In genomic region chr7:151076863-151077704, GRCh38 we compare ENCODE assay signal across 1 cellular context.
TF ChIP-seq lines count a peak whose summit lies in the region.

No MANE protein-coding gene starts in this region.

TF ChIP-seq in HepG2, 621 proteins besides CTCF, POLR2A, EP300 and RAD21 (continued from another document and continues in another):
- TF ChIP-seq SNAPC4 (CRISPR knock-in tag; IDR thresholded peaks at IDR 0.05) = no peak
- peak; percentile 77; the same call in 1 of the 2 replicates for TF ChIP-seq ZNF572 (CRISPR knock-in tag; IDR thresholded peaks at IDR 0.05)
- TF ChIP-seq THYN1 (CRISPR knock-in tag; IDR thresholded peaks at IDR 0.05; ENCODE audit: borderline replicate concordance, low read depth) = no peak
- TF ChIP-seq NKX3-1 (CRISPR knock-in tag; IDR thresholded peaks at IDR 0.05) = no peak
- no peak for TF ChIP-seq SAP130 (CRISPR knock-in tag; IDR thresholded peaks at IDR 0.05; ENCODE audit: low read depth)
- TF ChIP-seq PPARG (CRISPR knock-in tag; conservative IDR thresholded peaks at IDR 0.05) = no peak
- TF ChIP-seq EED (CRISPR knock-in tag; IDR thresholded peaks at IDR 0.05) = no peak
- TF ChIP-seq IRF1 (CRISPR knock-in tag; IDR thresholded peaks at IDR 0.05; ENCODE audit: low read depth) = no peak
- TF ChIP-seq RBFOX2 (IDR thresholded peaks at IDR 0.05; ENCODE audit: low read depth, low read length) = peak; percentile 82
- no peak for TF ChIP-seq ZNF121 (CRISPR knock-in tag; IDR thresholded peaks at IDR 0.05)
- no peak for TF ChIP-seq POLR2AphosphoS5 (IDR thresholded peaks at IDR 0.05; ENCODE audit: low read depth, low read length)
- no peak for TF ChIP-seq ZNF772 (CRISPR knock-in tag; IDR thresholded peaks at IDR 0.05)
- TF ChIP-seq MAZ (IDR thresholded peaks at IDR 0.05; ENCODE audit: borderline replicate concordance, low read depth, low read length) = no peak
- TF ChIP-seq MAZ (CRISPR knock-in tag; IDR thresholded peaks at IDR 0.05; ENCODE audit: low read depth) = no peak
- no peak for TF ChIP-seq CCDC6 (CRISPR knock-in tag; IDR thresholded peaks at IDR 0.05)
- TF ChIP-seq SIX1 (CRISPR knock-in tag; IDR thresholded peaks at IDR 0.05; ENCODE audit: borderline replicate concordance) = no peak
- TF ChIP-seq NRL (CRISPR knock-in tag; IDR thresholded peaks at IDR 0.05; ENCODE audit: borderline replicate concordance) = no peak
- TF ChIP-seq MZF1 (CRISPR knock-in tag; IDR thresholded peaks at IDR 0.05; ENCODE audit: borderline replicate concordance) = no peak
- no peak for TF ChIP-seq AHDC1 (CRISPR knock-in tag; IDR thresholded peaks at IDR 0.05; ENCODE audit: borderline replicate concordance)
- TF ChIP-seq HIVEP1 (CRISPR knock-in tag; IDR thresholded peaks at IDR 0.05) = no peak
- TF ChIP-seq ZNF567 (CRISPR knock-in tag; IDR thresholded peaks at IDR 0.05; ENCODE audit: borderline replicate concordance) = no peak
- TF ChIP-seq ZBTB34 (CRISPR knock-in tag; IDR thresholded peaks at IDR 0.05) = no peak
- TF ChIP-seq GABPA (IDR thresholded peaks at IDR 0.05; ENCODE audit: low read depth, low read length) = no peak
- TF ChIP-seq GABPA (CRISPR knock-in tag; IDR thresholded peaks at IDR 0.05; ENCODE audit: low read depth) = no peak
- TF ChIP-seq KLF13 (CRISPR knock-in tag; IDR thresholded peaks at IDR 0.05) = no peak
- no peak for TF ChIP-seq CHCHD3 (CRISPR knock-in tag; IDR thresholded peaks at IDR 0.05)
- no peak for TF ChIP-seq ZHX2 (IDR thresholded peaks at IDR 0.05; ENCODE audit: low read depth)
- TF ChIP-seq ZHX2 (CRISPR knock-in tag; IDR thresholded peaks at IDR 0.05; ENCODE audit: borderline replicate concordance) = no peak
- no peak for TF ChIP-seq ZSCAN9 (CRISPR knock-in tag; IDR thresholded peaks at IDR 0.05; ENCODE audit: borderline replicate concordance)
- TF ChIP-seq ZNF747 (CRISPR knock-in tag; IDR thresholded peaks at IDR 0.05; ENCODE audit: borderline replicate concordance) = 0 out of 2 replicates have a peak, but pooled peaks have one; percentile 22
- TF ChIP-seq SKIL (CRISPR knock-in tag; IDR thresholded peaks at IDR 0.05; ENCODE audit: borderline replicate concordance) = no peak
- TF ChIP-seq ZNF629 (CRISPR knock-in tag; conservative IDR thresholded peaks at IDR 0.05) = no peak
- no peak for TF ChIP-seq NCOA1 (CRISPR knock-in tag; IDR thresholded peaks at IDR 0.05)
- no peak for TF ChIP-seq ZNF766 (CRISPR knock-in tag; IDR thresholded peaks at IDR 0.05; ENCODE audit: borderline replicate concordance)
- no peak for TF ChIP-seq THAP11 (CRISPR knock-in tag; IDR thresholded peaks at IDR 0.05)
- TF ChIP-seq ZNF850 (CRISPR knock-in tag; conservative IDR thresholded peaks at IDR 0.05) = no peak
- TF ChIP-seq ZNF432 (CRISPR knock-in tag; IDR thresholded peaks at IDR 0.05; ENCODE audit: borderline replicate concordance) = no peak
- no peak for TF ChIP-seq NCOR1 (IDR thresholded peaks at IDR 0.05; ENCODE audit: borderline replicate concordance, low read length)
- TF ChIP-seq ZNF740 (CRISPR knock-in tag; IDR thresholded peaks at IDR 0.05) = peak; percentile 69; the same call in 1 of the 2 replicates
- no peak for TF ChIP-seq SOX5 (CRISPR knock-in tag; IDR thresholded peaks at IDR 0.05; ENCODE audit: borderline replicate concordance)
- TF ChIP-seq ZSCAN29 (CRISPR knock-in tag; conservative IDR thresholded peaks at IDR 0.05) = no peak
